1 cellular context compared by ENCODE assay signal in the genomic region with DNA sequence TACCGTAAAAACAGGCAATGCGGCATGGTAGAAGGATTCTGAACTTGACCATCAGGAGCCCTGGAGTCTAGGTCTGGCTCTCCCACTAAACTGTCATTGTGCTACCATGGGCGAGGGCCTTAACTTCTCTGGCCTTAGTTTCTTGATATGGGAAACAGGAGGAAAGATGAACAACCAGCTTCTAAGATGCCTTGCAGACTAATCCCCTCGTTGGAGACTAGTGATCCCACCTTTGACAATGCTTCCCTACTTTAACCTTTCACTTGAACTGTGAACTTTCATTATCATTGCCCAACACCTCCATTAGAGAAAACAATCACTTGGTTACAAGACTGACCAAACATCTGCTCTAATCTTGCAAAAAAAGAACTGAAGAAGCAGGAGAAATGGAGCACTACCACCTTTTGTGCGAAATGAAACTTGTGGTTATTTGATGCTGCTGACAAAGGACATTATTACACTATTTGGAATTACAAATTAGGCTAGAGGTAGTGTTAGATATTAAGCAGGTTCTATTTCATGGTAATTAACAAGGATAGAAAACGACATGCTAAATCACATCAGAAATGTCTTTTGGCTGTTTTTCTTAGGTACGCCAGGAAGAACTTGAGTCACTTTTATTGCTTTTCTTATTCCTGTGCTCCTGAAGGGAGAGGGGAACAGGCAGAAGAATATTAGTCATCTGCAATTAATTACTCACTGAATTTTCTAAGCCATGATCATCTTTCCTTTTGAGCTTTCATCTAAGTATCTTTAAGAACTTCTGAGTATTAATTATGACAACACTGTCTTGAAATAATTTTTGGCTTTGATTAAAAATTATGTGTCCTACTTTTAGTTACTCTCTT.
A peak's percentile ranks its signal among the peaks of the same experiment; 100 is the strongest.
TF ChIP-seq lines count a peak whose summit lies in the region.

No MANE protein-coding gene starts in this region.

TF ChIP-seq in K562, 482 proteins besides CTCF, POLR2A, EP300 and RAD21 (continued from another document and continues in another):
- TF ChIP-seq, protein P1, sequence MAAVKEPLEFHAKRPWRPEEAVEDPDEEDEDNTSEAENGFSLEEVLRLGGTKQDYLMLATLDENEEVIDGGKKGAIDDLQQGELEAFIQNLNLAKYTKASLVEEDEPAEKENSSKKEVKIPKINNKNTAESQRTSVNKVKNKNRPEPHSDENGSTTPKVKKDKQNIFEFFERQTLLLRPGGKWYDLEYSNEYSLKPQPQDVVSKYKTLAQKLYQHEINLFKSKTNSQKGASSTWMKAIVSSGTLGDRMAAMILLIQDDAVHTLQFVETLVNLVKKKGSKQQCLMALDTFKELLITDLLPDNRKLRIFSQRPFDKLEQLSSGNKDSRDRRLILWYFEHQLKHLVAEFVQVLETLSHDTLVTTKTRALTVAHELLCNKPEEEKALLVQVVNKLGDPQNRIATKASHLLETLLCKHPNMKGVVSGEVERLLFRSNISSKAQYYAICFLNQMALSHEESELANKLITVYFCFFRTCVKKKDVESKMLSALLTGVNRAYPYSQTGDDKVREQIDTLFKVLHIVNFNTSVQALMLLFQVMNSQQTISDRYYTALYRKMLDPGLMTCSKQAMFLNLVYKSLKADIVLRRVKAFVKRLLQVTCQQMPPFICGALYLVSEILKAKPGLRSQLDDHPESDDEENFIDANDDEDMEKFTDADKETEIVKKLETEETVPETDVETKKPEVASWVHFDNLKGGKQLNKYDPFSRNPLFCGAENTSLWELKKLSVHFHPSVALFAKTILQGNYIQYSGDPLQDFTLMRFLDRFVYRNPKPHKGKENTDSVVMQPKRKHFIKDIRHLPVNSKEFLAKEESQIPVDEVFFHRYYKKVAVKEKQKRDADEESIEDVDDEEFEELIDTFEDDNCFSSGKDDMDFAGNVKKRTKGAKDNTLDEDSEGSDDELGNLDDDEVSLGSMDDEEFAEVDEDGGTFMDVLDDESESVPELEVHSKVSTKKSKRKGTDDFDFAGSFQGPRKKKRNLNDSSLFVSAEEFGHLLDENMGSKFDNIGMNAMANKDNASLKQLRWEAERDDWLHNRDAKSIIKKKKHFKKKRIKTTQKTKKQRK (IDR thresholded peaks at IDR 0.05; ENCODE audit: borderline replicate concordance, low read depth, low read length): no peak
- TF ChIP-seq RAD51 (IDR thresholded peaks at IDR 0.05; ENCODE audit: borderline replicate concordance, low read depth) (no peak), STAT6 (CRISPR knock-in tag; IDR thresholded peaks at IDR 0.05) (no peak), ZFP36 (IDR thresholded peaks at IDR 0.05; ENCODE audit: low read depth, low read length, partially characterized antibody) (no peak), ADNP (tag; IDR thresholded peaks at IDR 0.05) (no peak), DACH1 (IDR thresholded peaks at IDR 0.05; ENCODE audit: partially characterized antibody) (no peak), ZBTB5 (IDR thresholded peaks at IDR 0.05) (no peak), RCOR1 (IDR thresholded peaks at IDR 0.05; ENCODE audit: borderline replicate concordance in 1 of 2, low read depth in 2 of 2, low read length in 2 of 2) (no peak), WHSC1 (IDR thresholded peaks at IDR 0.05; ENCODE audit: low read length) (no peak), MYNN (IDR thresholded peaks at IDR 0.05) (no peak), MYNN (CRISPR knock-in tag; IDR thresholded peaks at IDR 0.05) (no peak), CBFA2T3 (IDR thresholded peaks at IDR 0.05) (0 out of 2 replicates have a peak, but pooled peaks have one; percentile 6), PRPF4 (IDR thresholded peaks at IDR 0.05; ENCODE audit: insufficient read depth, low read depth, low read length, poor library complexity, severe bottlenecking) (no peak), HNRNPLL (IDR thresholded peaks at IDR 0.05; ENCODE audit: low read depth, low read length, poor library complexity, severe bottlenecking) (no peak), ATF2 (CRISPR knock-in tag; IDR thresholded peaks at IDR 0.05) (no peak), ZNF75A (CRISPR knock-in tag; IDR thresholded peaks at IDR 0.05) (no peak), RUNX1 (IDR thresholded peaks at IDR 0.05; ENCODE audit: low read depth) (no peak), GATAD2B (IDR thresholded peaks at IDR 0.05; ENCODE audit: borderline replicate concordance) (no peak), ZNF232 (CRISPR knock-in tag; IDR thresholded peaks at IDR 0.05) (no peak), PHF20 (IDR thresholded peaks at IDR 0.05; ENCODE audit: partially characterized antibody) (no peak), SMAD3 (CRISPR knock-in tag; conservative IDR thresholded peaks at IDR 0.05) (no peak), ZNF121 (CRISPR knock-in tag; conservative IDR thresholded peaks at IDR 0.05) (no peak), ZKSCAN3 (CRISPR knock-in tag; IDR thresholded peaks at IDR 0.05) (no peak), MLX (CRISPR knock-in tag; conservative IDR thresholded peaks at IDR 0.05) (no peak), NCOR1 (IDR thresholded peaks at IDR 0.05) (0 out of 2 replicates have a peak, but pooled peaks have one; percentile 8), CGGBP1 (CRISPR knock-in tag; IDR thresholded peaks at IDR 0.05) (no peak), DEAF1 (CRISPR knock-in tag; IDR thresholded peaks at IDR 0.05) (peak; percentile 9; the same call in 1 of the 2 replicates), REST (CRISPR knock-in tag; IDR thresholded peaks at IDR 0.05; ENCODE audit: low read depth) (0 out of 2 replicates have a peak, but pooled peaks have one; percentile 27), PYGO2 (tag; IDR thresholded peaks at IDR 0.05) (no peak), ZNF24 (IDR thresholded peaks at IDR 0.05) (no peak), NR2C1 (IDR thresholded peaks at IDR 0.05) (peak; percentile 55), NR2C1 (tag; IDR thresholded peaks at IDR 0.05) (peak; percentile 79), YBX1 (IDR thresholded peaks at IDR 0.05) (no peak), ZNF316 (IDR thresholded peaks at IDR 0.05) (no peak)
- TF ChIP-seq, protein P2, sequence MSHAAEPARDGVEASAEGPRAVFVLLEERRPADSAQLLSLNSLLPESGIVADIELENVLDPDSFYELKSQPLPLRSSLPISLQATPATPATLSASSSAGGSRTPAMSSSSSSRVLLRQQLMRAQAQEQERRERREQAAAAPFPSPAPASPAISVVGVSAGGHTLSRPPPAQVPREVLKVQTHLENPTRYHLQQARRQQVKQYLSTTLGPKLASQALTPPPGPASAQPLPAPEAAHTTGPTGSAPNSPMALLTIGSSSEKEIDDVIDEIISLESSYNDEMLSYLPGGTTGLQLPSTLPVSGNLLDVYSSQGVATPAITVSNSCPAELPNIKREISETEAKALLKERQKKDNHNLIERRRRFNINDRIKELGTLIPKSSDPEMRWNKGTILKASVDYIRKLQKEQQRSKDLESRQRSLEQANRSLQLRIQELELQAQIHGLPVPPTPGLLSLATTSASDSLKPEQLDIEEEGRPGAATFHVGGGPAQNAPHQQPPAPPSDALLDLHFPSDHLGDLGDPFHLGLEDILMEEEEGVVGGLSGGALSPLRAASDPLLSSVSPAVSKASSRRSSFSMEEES (CRISPR knock-in tag; IDR thresholded peaks at IDR 0.05): no peak
- TF ChIP-seq, protein P3, sequence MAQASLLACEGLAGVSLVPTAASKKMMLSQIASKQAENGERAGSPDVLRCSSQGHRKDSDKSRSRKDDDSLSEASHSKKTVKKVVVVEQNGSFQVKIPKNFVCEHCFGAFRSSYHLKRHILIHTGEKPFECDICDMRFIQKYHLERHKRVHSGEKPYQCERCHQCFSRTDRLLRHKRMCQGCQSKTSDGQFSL (CRISPR knock-in tag; IDR thresholded peaks at IDR 0.05): no peak
- TF ChIP-seq, protein P3 (tag; IDR thresholded peaks at IDR 0.05): 0 out of 4 replicates have a peak, but pooled peaks of 1 of the 2 experiments have one; percentile 54
